ENCODE assay signal across 9 cellular contexts in the genomic region with DNA sequence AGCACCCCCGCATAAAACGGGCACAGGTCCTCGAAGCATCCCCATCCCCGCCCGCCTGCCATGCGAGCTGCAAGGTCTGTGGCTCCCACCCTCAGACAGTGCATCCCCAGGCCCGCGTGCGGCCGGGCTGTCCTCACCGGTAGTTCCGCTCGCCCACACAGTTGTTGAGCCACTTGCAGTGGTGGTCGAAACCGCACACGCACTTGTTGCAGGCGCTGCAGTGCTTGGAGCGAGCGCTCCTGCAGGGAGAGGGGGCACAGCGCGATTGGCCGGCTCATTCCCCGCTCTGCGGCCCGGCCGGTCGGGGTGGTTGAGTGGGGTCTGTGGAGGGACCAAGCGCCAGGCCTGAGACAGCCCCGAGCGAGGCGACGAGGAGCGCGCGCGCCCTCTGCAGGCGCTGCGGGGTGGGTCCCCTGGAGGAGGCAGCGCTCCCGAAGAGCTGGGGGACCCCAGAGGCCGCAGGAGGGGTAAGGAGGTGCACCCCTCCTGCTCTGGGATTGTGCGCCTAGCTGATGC. TPM values are rescaled to one million over a fixed set of nuclear protein-coding genes. Genes with fewer than 3 reads are reported as not detected.
A peak's percentile ranks its signal among the peaks of the same experiment; 100 is the strongest.
DNase-seq lines count a peak whose midpoint lies in the region; ATAC-seq and TF ChIP-seq lines count a peak whose summit lies in the region.
"Had no signal": no experiment of that assay in that cellular context is flagged by ENCODE, and none has a peak within 500 bp of the region (broad histone marks: within the 10 kb centered on the region; RNA-seq: fewer than 3 reads in every experiment).

No MANE protein-coding gene starts in this region.

- TF ChIP-seq CTCF in fibroblast of the aortic adventitia (IDR thresholded peaks at IDR 0.05; ENCODE audit: insufficient read depth, low read length) (peak; percentile 60), osteoblast (IDR thresholded peaks at IDR 0.05; ENCODE audit: extremely low read depth, low read depth, low read length) (peak; percentile 64)

- H3K4me3 ChIP-seq in fibroblast of the aortic adventitia (ENCODE audit: low read depth, low read length) = no peak overlapping the region
- H3K4me3 ChIP-seq in osteoblast (ENCODE audit: insufficient read depth, low read length) = peak overlapping the region; percentile 39

- H4K20me1 ChIP-seq in osteoblast (ENCODE audit: insufficient read depth, low read length) = no peaks in the 10 kb centered on the region

- no peak overlapping the region for H3K27ac ChIP-seq in osteoblast (ENCODE audit: low read depth, low read length)

- no peak overlapping the region for H2AFZ ChIP-seq in osteoblast (ENCODE audit: low read length)

- H3K9me3 ChIP-seq in osteoblast (ENCODE audit: low read depth, low read length) = no peaks in the 10 kb centered on the region

- H3K27me3 ChIP-seq in osteoblast (ENCODE audit: insufficient read depth, low read length) = peaks cover 11% of the 10 kb centered on the region

- no peak for ATAC-seq in GM18870 (IDR thresholded peaks at IDR 0.05; ENCODE audit: unreplicated experiment)

- peaks cover 9% of the 10 kb centered on the region for H3K4me1 ChIP-seq in osteoblast (ENCODE audit: insufficient read depth, low read length)

- no peaks in the 10 kb centered on the region for H3K79me2 ChIP-seq in osteoblast (ENCODE audit: insufficient read depth, low read length)

- no peaks in the 10 kb centered on the region for H3K36me3 ChIP-seq in osteoblast (ENCODE audit: insufficient read depth, low read length)

- DNase-seq in NOMO-1 (lab: John Stamatoyannopoulos, UW; ENCODE audit: unreplicated experiment in 2 of 2) = peak; percentile 7 to 40
- no peak for DNase-seq in NOMO-1 treated with DMSO at 0.1 percent for 48 hours (lab: John Stamatoyannopoulos, UW; ENCODE audit: unreplicated experiment)
- DNase-seq in activated CD8-positive, alpha-beta memory T cell treated with anti-CD3 and anti-CD28 coated beads, Interleukin-2, amount 50 U/mL, for 48 hours = peak; percentile 87
- DNase-seq in fibroblast of the aortic adventitia (ENCODE audit: low read depth) = no peak
- peak; percentile 96 for DNase-seq in osteoblast (ENCODE audit: insufficient read length, low spot score, missing footprints)
- no peak for DNase-seq in NCI-H2081 treated with DMSO at 0.1 percent for 48 hours (lab: John Stamatoyannopoulos, UW)
- no peak for DNase-seq in NCI-H510A treated with DMSO at 0.1 percent for 48 hours (lab: John Stamatoyannopoulos, UW)

- peak overlapping the region; percentile 72 for H3K4me2 ChIP-seq in osteoblast (ENCODE audit: insufficient read depth, low read length)

RNA-seq across cellular contexts. Expression of a gene that starts 6.0 kb away (rescaled TPM):
- total RNA-seq in fibroblast of the aortic adventitia (ENCODE audit: low replicate concordance) = 0.74 and 0.99 TPM in 2 replicates
- 0.59 and 0.72 TPM in 2 replicates for total RNA-seq in osteoblast
- total RNA-seq: T-helper 1 cell treated with Interleukin-12 subunit alpha and Interleukin-12 subunit beta and Interleukin-4 antibody, amounts not matched to agents 30 ng/mL and 1 ng/mL, for 36 hours had no signal

RNA-seq across cellular contexts. Expression of a gene that starts 17.0 kb away (rescaled TPM):
- total RNA-seq in fibroblast of the aortic adventitia (ENCODE audit: low replicate concordance) (7.1 and 7.6 TPM in 2 replicates), osteoblast (9.0 and 13.3 TPM in 2 replicates)

RNA-seq across cellular contexts. Expression of a gene that starts 31.6 kb away (rescaled TPM):
- total RNA-seq in fibroblast of the aortic adventitia (ENCODE audit: low replicate concordance) = not detected in 2 replicates
- not detected in 2 replicates for total RNA-seq in osteoblast
- total RNA-seq: T-helper 1 cell treated with Interleukin-12 subunit alpha and Interleukin-12 subunit beta and Interleukin-4 antibody, amounts not matched to agents 30 ng/mL and 1 ng/mL, for 36 hours had no signal

Comparison
In these comparisons a context has a peak if more than half of its experiments do, and no peak if none do; other contexts are left out.
1. DNase-seq: peak in NOMO-1 (2 of 2), activated CD8-positive, alpha-beta memory T cell treated with anti-CD3 and anti-CD28 coated beads, Interleukin-2, amount 50 U/mL, for 48 hours (single experiment) and osteoblast (single experiment); none in NOMO-1 treated with DMSO at 0.1 percent for 48 hours (single experiment), fibroblast of the aortic adventitia (single experiment), NCI-H2081 treated with DMSO at 0.1 percent for 48 hours (single experiment) and NCI-H510A treated with DMSO at 0.1 percent for 48 hours (single experiment).